1 cellular context compared by ENCODE assay signal in the genomic region with DNA sequence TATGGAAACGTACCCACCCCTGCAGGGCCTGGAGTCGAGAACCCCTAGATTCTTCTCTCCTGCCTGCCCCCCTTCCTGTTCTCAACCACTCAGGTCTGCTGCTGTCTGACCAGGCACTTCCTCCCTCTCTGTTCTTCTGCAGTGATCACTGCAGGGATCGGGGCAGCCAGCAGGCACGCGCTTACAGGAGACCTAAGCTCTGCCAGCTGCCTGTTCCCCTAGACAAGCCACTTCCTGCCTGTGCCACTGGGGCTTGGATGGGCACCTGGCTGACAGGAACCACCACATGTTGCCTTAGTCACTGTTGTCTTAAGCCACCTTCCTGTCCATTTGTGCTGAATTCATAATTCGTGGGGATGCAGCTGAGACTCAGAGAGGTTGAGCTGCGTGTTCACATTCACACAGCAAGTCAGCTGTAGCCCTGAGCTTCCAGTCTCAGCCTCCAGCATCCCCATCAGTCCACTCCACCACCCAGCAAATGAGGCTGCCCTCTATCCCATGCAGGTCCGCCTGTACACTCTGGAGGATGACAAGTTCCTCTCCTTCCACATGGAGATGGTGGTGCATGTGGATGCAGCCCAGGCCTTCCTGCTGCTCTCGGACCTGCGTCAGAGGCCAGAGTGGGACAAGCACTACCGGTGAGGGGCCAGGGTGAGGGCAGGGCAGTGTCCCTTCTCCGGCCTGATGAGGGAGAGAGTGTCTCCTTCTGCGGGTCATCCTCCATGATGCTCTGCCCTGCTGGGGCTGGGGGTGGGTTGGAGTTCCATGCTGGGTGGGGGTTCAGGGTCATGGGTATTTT.
TF ChIP-seq lines count a peak whose summit lies in the region.

No MANE protein-coding gene starts in this region.

TF ChIP-seq in H1, 55 proteins besides CTCF, POLR2A, EP300 and RAD21 (continued from another document):
- no peak for TF ChIP-seq CHD2 (IDR thresholded peaks at IDR 0.05; ENCODE audit: low read length)
- TF ChIP-seq, protein P1, sequence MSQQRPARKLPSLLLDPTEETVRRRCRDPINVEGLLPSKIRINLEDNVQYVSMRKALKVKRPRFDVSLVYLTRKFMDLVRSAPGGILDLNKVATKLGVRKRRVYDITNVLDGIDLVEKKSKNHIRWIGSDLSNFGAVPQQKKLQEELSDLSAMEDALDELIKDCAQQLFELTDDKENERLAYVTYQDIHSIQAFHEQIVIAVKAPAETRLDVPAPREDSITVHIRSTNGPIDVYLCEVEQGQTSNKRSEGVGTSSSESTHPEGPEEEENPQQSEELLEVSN (IDR thresholded peaks at IDR 0.05), result no peak
- no peak for TF ChIP-seq SP1 (IDR thresholded peaks at IDR 0.05; ENCODE audit: low read depth, low read length)
- no peak for TF ChIP-seq CTBP2 (IDR thresholded peaks at IDR 0.05; ENCODE audit: borderline replicate concordance, insufficient read depth, insufficient read length, low read length)
- no peak for TF ChIP-seq BCL11A (IDR thresholded peaks at IDR 0.05; ENCODE audit: low read depth in 2 of 2, low read length in 2 of 2)
